12 cellular contexts compared by ENCODE assay signal in the genomic region with DNA sequence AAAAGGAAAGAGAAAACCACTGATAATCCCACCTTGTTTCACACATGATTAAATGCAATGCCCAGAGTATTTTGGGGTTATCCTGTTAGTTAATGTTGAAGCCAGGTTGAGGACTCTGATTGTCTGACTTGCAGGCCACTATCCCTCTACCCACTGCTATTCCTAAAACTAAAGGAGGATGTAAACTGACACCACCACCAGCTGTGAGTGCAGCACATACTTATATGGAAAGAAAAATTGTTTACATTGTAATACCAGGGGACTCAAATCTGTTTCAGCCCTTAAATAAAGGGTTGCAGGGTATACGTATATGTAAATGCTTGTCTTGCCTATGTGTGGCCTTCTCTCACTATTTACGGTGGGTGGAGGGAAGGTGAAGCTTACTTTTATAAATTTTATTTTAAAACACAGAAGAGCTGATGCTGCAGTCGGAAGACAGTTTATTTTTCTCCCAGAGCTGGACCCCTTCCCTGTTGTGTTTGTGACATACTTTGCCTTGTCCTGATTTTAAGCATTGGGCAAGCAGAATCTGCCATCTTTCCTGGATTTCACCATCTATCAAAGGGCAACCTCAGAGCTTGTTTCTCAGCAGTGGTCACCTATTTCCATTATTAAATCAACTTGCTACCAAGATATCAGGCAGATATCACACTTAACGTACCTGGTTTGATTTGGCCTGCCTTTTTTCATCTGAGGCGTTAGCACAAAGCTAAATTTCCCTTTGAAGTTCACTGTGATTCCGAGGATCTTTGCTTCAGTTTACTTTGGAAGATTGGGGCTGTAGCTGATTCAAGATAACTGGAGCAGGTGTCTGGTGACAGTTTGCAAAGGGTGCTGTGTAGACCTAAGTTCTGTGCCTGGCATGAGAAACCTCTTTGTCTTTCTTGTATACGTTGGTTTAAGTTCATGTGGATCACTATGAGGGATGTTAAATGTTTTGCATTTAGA. TPM values are rescaled to one million over a fixed set of nuclear protein-coding genes. Genes with fewer than 3 reads are reported as not detected.
DNase-seq lines count a peak whose midpoint lies in the region; ATAC-seq and TF ChIP-seq lines count a peak whose summit lies in the region.
"Had no signal": no experiment of that assay in that cellular context is flagged by ENCODE, and none has a peak within 500 bp of the region (broad histone marks: within the 10 kb centered on the region; RNA-seq: fewer than 3 reads in every experiment).

No MANE protein-coding gene starts in this region.

- H3K27ac ChIP-seq in right atrium auricular region (peak overlapping the region; percentile 37 to 61), OCI-LY1 (ENCODE audit: low read depth, low read length, poor library complexity, severe bottlenecking) (peak overlapping the region; percentile 52), substantia nigra (ENCODE audit: low read depth, low read length, poor library complexity, severe bottlenecking) (no peak overlapping the region)
- H3K27ac ChIP-seq: GM23248 had no signal

- H3K9ac ChIP-seq in OCI-LY1 (ENCODE audit: low read length), result no peak overlapping the region
- H3K9ac ChIP-seq: GM23248 had no signal

- DNase-seq in right atrium auricular region (ENCODE audit: low spot score), result no peak
- DNase-seq in Right ventricle myocardium inferior (ENCODE audit: missing footprints), result no peak
- no peak for DNase-seq in left colon
- DNase-seq in natural killer cell, result no peak
- DNase-seq in substantia nigra (lab: John Stamatoyannopoulos, UW), result no peak
- DNase-seq in stimulated activated CD8-positive, alpha-beta memory T cell treated with anti-CD3 and anti-CD28 coated beads, Interleukin-4, amount 100 ng/mL, for 48 hours, result no peak
- DNase-seq: effector memory CD8-positive, alpha-beta T cell; GM23248; KBM-7 had no signal

- no peaks in the 10 kb centered on the region for H3F3A ChIP-seq in OCI-LY1 (ENCODE audit: insufficient read depth, low read length)

- H3K4me1 ChIP-seq in right atrium auricular region (peaks cover 0 to 66% of the 10 kb centered on the region in 2 donors), OCI-LY1 (ENCODE audit: insufficient read depth, low read length, severe bottlenecking) (peaks cover 54% of the 10 kb centered on the region)

- H3K27me3 ChIP-seq in right atrium auricular region (no peaks in the 10 kb centered on the region), OCI-LY1 (ENCODE audit: insufficient read depth, low read length) (no peaks in the 10 kb centered on the region)

- H3K9me3 Mint-ChIP-seq in natural killer cell, result no peaks in the 10 kb centered on the region
- H3K9me3 Mint-ChIP-seq: effector memory CD8-positive, alpha-beta T cell; T-helper 1 cell treated with Interleukin-12 subunit alpha and Interleukin-12 subunit beta and Interleukin-4 antibody, amounts not matched to agents 30 μg/mL and 1 μg/mL, for 36 hours had no signal

- H3K9me3 ChIP-seq in right atrium auricular region (no peaks in the 10 kb centered on the region), OCI-LY1 (ENCODE audit: low read length) (no peaks in the 10 kb centered on the region)

- no peaks in the 10 kb centered on the region for H4K20me1 ChIP-seq in OCI-LY1 (ENCODE audit: insufficient read depth, low read length)

- no peaks in the 10 kb centered on the region for H3K36me3 Mint-ChIP-seq in natural killer cell

- peaks cover 10 to 22% of the 10 kb centered on the region in 2 donors for H3K4me1 Mint-ChIP-seq in natural killer cell

- no peak overlapping the region; the same call in 1 of the 2 replicates for H3K4me2 ChIP-seq in OCI-LY1 (ENCODE audit: low read length)

- H3K9me2 ChIP-seq in OCI-LY1 (ENCODE audit: low read depth, low read length), result no peaks in the 10 kb centered on the region

- no peak for TF ChIP-seq CTCF in right atrium auricular region (IDR thresholded peaks at IDR 0.05)
- TF ChIP-seq CTCF in OCI-LY1 (IDR thresholded peaks at IDR 0.05; ENCODE audit: low read length), result no peak
- no peak for TF ChIP-seq CTCF in natural killer cell (IDR thresholded peaks at IDR 0.05)

- H3K27ac Mint-ChIP-seq in natural killer cell, result no peak overlapping the region
- H3K27ac Mint-ChIP-seq: effector memory CD8-positive, alpha-beta T cell; T-helper 1 cell treated with Interleukin-12 subunit alpha and Interleukin-12 subunit beta and Interleukin-4 antibody, amounts not matched to agents 30 μg/mL and 1 μg/mL, for 36 hours had no signal

- H3K4me3 ChIP-seq in right atrium auricular region (no peak overlapping the region), OCI-LY1 (ENCODE audit: low read depth, low read length, poor library complexity, severe bottlenecking) (no peak overlapping the region)
- H3K4me3 ChIP-seq: GM23248 had no signal

- intact Hi-C loops in Right ventricle myocardium inferior (cut with DNase I) (no loop called here), left colon (cut with DNase I, micrococcal nuclease) (no loop called here), natural killer cell (cut with micrococcal nuclease) (no loop called here)

- no peaks in the 10 kb centered on the region for H3K36me3 ChIP-seq in right atrium auricular region
- H3K36me3 ChIP-seq in OCI-LY1 (ENCODE audit: insufficient read depth, low read length), result peaks cover 13% of the 10 kb centered on the region

- ATAC-seq in Right ventricle myocardium inferior, result no peak
- peak; percentile 52 for ATAC-seq in left colon
- no peak for ATAC-seq in natural killer cell
- ATAC-seq in GM19455 (IDR thresholded peaks at IDR 0.05; ENCODE audit: unreplicated experiment), result no peak
- ATAC-seq: effector memory CD8-positive, alpha-beta T cell had no signal

- H3K27me3 Mint-ChIP-seq in natural killer cell (ENCODE audit: low read depth in 2 of 2), result no peaks in the 10 kb centered on the region
- H3K27me3 Mint-ChIP-seq: effector memory CD8-positive, alpha-beta T cell had no signal

- no peak overlapping the region for H2AFZ ChIP-seq in OCI-LY1 (ENCODE audit: low read length)
- H2AFZ ChIP-seq: GM23248 had no signal

- H3K79me2 ChIP-seq in OCI-LY1 (ENCODE audit: insufficient read depth, low read length), result peaks cover 95% of the 10 kb centered on the region

- H3K4me3 Mint-ChIP-seq in natural killer cell, result no peak overlapping the region
- H3K4me3 Mint-ChIP-seq: effector memory CD8-positive, alpha-beta T cell; T-helper 1 cell treated with Interleukin-12 subunit alpha and Interleukin-12 subunit beta and Interleukin-4 antibody, amounts not matched to agents 30 μg/mL and 1 μg/mL, for 36 hours had no signal

RNA-seq across cellular contexts. Expression of a gene that starts 25.2 kb away (rescaled TPM):
- 10 to 100 TPM; 61.4 to 67.0 TPM for total RNA-seq in right atrium auricular region
- total RNA-seq in Right ventricle myocardium inferior, result 120 TPM
- total RNA-seq in left colon, result 10 to 100 TPM; 38.1 to 61.5 TPM
- total RNA-seq in natural killer cell, result 10 to 100 TPM; 10.9 to 31.4 (median 12.6) TPM
